9 cellular contexts compared by ENCODE assay signal in genomic region chr6:170152989-170153388, GRCh38.
DNase-seq lines count a peak whose midpoint lies in the region; ATAC-seq and TF ChIP-seq lines count a peak whose summit lies in the region.
"Had no signal": no experiment of that assay in that cellular context is flagged by ENCODE, and none has a peak within 500 bp of the region (broad histone marks: within the 10 kb centered on the region; RNA-seq: fewer than 3 reads in every experiment).

No MANE protein-coding gene starts in this region.

- intact Hi-C loops in esophagus muscularis mucosa (cut with DNase I) (no loop called here), posterior vena cava (cut with DNase I) (no loop called here)

- H3K4me3 ChIP-seq in esophagus muscularis mucosa = peak overlapping the region in 2 of 4 donors; percentile 2 to 27

- TF ChIP-seq EP300 in esophagus muscularis mucosa (IDR thresholded peaks at IDR 0.05) = no peak

- H3K27ac ChIP-seq in esophagus muscularis mucosa (replicated peaks in 1 of 4) = peak overlapping the region in 3 of 4 donors; percentile 32 to 65 (median 55)

- DNase-seq in HK-2 (ENCODE audit: unreplicated experiment) (peak; percentile 57), NCI-H345 treated with DMSO at 0.1 percent for 48 hours (lab: John Stamatoyannopoulos, UW; ENCODE audit: unreplicated experiment) (peak; percentile 85), esophagus muscularis mucosa (ENCODE audit: extremely low spot score) (no peak), pons (ENCODE audit: low spot score) (peak; percentile 28), posterior vena cava (ENCODE audit: low spot score) (no peak), middle frontal gyrus (ENCODE audit: extremely low spot score, low spot score) (no peak), globus pallidus (ENCODE audit: low spot score) (no peak)
- DNase-seq: activated CD4-positive, alpha-beta memory T cell treated with anti-CD3 and anti-CD28 coated beads for 36 hours had no signal

- H3K27me3 ChIP-seq in esophagus muscularis mucosa = no peaks in the 10 kb centered on the region

- ATAC-seq in HG03457 (IDR thresholded peaks at IDR 0.05; ENCODE audit: unreplicated experiment) = no peak

- no peak for TF ChIP-seq CTCF in esophagus muscularis mucosa (IDR thresholded peaks at IDR 0.05)

- no CpG with 5 or more reads among the region's 13 CpGs for WGBS in esophagus muscularis mucosa

- H3K36me3 ChIP-seq in esophagus muscularis mucosa = no peaks in the 10 kb centered on the region

- no peaks in the 10 kb centered on the region for H3K9me3 ChIP-seq in esophagus muscularis mucosa

- peaks cover 19 to 33% (median 26%) of the 10 kb centered on the region in 4 donors for H3K4me1 ChIP-seq in esophagus muscularis mucosa

- no peak for TF ChIP-seq POLR2A in esophagus muscularis mucosa (IDR thresholded peaks at IDR 0.05; ENCODE audit: low read depth)

Comparison
In these comparisons a context has a peak if more than half of its experiments do, and no peak if none do; other contexts are left out.
1. DNase-seq: peak in HK-2 (single experiment), NCI-H345 treated with DMSO at 0.1 percent for 48 hours (single experiment) and pons (single experiment); none in esophagus muscularis mucosa (single experiment), posterior vena cava (single experiment), middle frontal gyrus (single experiment) and globus pallidus (single experiment).